In the genomic region with DNA sequence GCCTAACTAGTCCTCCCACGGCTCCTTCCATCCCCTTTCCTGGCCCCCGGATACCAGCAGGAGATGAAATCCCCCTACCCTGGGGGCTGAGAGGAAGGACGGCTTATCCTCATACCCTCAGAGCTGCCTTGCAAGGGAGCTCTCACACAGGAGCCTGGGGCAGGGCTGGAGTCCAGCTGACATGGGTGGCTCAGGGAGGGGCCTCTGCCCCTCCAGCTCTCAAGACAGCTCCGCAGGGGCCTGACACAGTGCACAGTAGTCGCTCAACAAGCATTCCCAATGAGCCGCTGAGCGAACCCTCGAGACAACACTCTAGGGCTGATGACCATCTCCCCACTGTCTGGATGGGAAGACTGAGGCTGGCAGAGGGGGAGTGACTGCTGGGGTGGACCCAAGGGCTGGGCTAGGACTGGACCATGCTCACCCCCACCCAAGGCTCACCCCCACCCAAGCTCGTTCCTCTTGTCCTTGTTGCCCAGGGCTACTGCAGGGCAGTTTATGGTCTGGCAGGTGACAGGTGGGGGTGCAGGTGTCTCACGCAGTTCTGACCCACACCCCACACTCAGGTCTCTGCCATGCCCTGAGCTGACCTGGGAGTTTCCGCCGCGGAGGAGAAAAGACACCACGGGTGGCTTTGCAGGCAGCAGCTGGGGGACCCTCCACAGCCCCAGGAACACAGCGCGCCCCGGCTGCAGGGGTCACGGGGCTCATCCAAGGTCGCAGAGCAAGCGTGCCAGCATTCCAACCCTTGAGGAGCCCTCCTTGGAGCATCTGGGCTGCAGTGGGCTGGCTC, we compare ENCODE assay signal across 1 cellular context.
TF ChIP-seq lines count a peak whose summit lies in the region.

No MANE protein-coding gene starts in this region.

TF ChIP-seq in GM12878, 131 proteins besides CTCF, POLR2A, EP300 and RAD21:
- peak; percentile 55; the same call in 1 of the 2 replicates for TF ChIP-seq POLR2AphosphoS2 (IDR thresholded peaks at IDR 0.05; ENCODE audit: low read depth, low read length)
- TF ChIP-seq POLR2AphosphoS5 (IDR thresholded peaks at IDR 0.05; ENCODE audit: low read length) = peak; percentile 15
- TF ChIP-seq CREB1 (IDR thresholded peaks at IDR 0.05; ENCODE audit: low read depth) = no peak
- TF ChIP-seq, protein P1, sequence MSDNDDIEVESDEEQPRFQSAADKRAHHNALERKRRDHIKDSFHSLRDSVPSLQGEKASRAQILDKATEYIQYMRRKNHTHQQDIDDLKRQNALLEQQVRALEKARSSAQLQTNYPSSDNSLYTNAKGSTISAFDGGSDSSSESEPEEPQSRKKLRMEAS (IDR thresholded peaks at IDR 0.05; ENCODE audit: low read depth, low read length) = no peak
- no peak for TF ChIP-seq HDAC2 (IDR thresholded peaks at IDR 0.05)
- TF ChIP-seq TCF12 (IDR thresholded peaks at IDR 0.05; ENCODE audit: low read depth, low read length) = 0 out of 2 replicates have a peak, but pooled peaks have one; percentile 0
TF ChIP-seq in GM12878: peak in this region for 3.
